Comparison of ENCODE assay signal across 10 cellular contexts in the genomic region with DNA sequence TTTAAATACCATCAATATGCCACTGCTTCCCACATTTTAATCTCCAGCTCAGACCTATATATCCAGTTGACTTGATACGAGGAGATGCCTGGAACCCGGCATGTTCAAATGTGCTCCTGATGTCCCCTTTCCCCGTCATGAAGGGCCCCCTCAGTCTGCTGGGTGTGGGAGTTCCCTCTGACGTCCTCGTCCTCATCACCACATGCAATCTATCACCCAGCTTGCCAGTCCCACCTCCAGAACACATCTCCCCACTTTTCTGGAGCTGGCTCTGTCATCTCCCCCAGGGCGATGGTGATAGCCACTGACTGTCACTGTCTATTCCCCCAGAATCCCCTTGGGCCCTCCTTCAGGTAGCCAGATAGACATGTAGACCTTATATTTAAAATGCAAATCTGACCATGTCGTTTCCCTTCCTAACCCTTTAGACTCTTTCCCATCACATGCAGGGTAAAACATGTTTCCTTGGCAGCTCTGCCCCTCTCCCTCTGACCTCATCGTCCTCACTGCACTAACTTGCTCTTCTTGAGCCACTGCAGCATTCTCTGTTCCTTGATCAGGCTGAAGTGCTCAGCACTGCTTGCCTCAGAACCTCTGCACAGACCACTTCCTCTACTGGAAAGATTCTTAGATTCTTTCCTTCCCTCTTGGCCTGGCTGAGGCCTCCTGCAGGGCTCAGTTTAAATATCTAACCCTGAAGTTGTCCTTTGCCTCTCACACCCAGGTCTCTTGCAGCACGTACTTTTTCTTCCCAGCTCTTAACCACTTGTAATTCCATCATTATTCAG. TPM values are rescaled to one million over a fixed set of nuclear protein-coding genes. Genes with fewer than 3 reads are reported as not detected.
DNase-seq lines count a peak whose midpoint lies in the region; ATAC-seq and TF ChIP-seq lines count a peak whose summit lies in the region.
"Had no signal": no experiment of that assay in that cellular context is flagged by ENCODE, and none has a peak within 500 bp of the region (broad histone marks: within the 10 kb centered on the region; RNA-seq: fewer than 3 reads in every experiment).

No MANE protein-coding gene starts in this region.

- peaks cover 3% of the 10 kb centered on the region for H3K27me3 Mint-ChIP-seq in activated CD4-positive, alpha-beta memory T cell treated with anti-CD3 and anti-CD28 coated beads, Interleukin-2, amount 10 ng/mL, durations not matched to agents 7 days and 5 days
- peaks cover 0 to 14% (median 0%) of the 10 kb centered on the region in 5 donors for H3K27me3 Mint-ChIP-seq in naive thymus-derived CD4-positive, alpha-beta T cell

- ATAC-seq in DND-41 (ENCODE audit: insufficient read depth, low read depth) (peak; percentile 80), GM19452 (IDR thresholded peaks at IDR 0.05; ENCODE audit: unreplicated experiment) (no peak)
- ATAC-seq in naive thymus-derived CD4-positive, alpha-beta T cell: peak; percentile 64

- intact Hi-C loops in naive thymus-derived CD4-positive, alpha-beta T cell (cut with micrococcal nuclease): loop anchor here (1.0 to 10.0 kb wide), 4 partner anchors 11 to 374 kb away; a partner anchor contains a TSS

- H4K20me1 ChIP-seq in DND-41 (ENCODE audit: insufficient read depth, low read length): no peaks in the 10 kb centered on the region

- H3K9me3 ChIP-seq in DND-41 (ENCODE audit: insufficient read depth, low read length, severe bottlenecking): no peaks in the 10 kb centered on the region
- no peaks in the 10 kb centered on the region for H3K9me3 ChIP-seq in KOPT-K1 (ENCODE audit: insufficient read depth, low read length, poor library complexity, severe bottlenecking)
- H3K9me3 ChIP-seq in naive thymus-derived CD4-positive, alpha-beta T cell (ENCODE audit: control insufficient read depth in 2 of 3, low read length in 3 of 3): no peaks in the 10 kb centered on the region
- H3K9me3 ChIP-seq: right atrium auricular region had no signal

- CTCF ChIA-PET in activated CD4-positive, alpha-beta memory T cell treated with anti-CD3 and anti-CD28 coated beads, Interleukin-2, amount 10 ng/mL, durations not matched to agents 7 days and 5 days (lab: Charles Lee): interaction anchor here (0.6 to 5.4 kb wide), 8 partner anchors 8 to 374 kb away, joined by 3 to 40 read pairs (median 11); no protein-coding TSS in a partner anchor
- CTCF ChIA-PET in naive thymus-derived CD4-positive, alpha-beta T cell (lab: Charles Lee): interaction anchor here (0.7 to 3.2 kb wide), 4 partner anchors 8 to 227 kb away, joined by 3 to 11 read pairs (median 4); no protein-coding TSS in a partner anchor

- no peaks in the 10 kb centered on the region for H3K9me3 Mint-ChIP-seq in activated CD4-positive, alpha-beta memory T cell treated with anti-CD3 and anti-CD28 coated beads, Interleukin-2, amount 10 ng/mL, durations not matched to agents 7 days and 5 days
- H3K9me3 Mint-ChIP-seq in naive thymus-derived CD4-positive, alpha-beta T cell: peaks cover 0 to 2% (median 0%) of the 10 kb centered on the region in 11 donors

- peaks cover 3% of the 10 kb centered on the region; the same call in 1 of the 2 replicates for H3K4me1 ChIP-seq in DND-41 (ENCODE audit: insufficient read depth, low read length)
- H3K4me1 ChIP-seq in naive thymus-derived CD4-positive, alpha-beta T cell (ENCODE audit: control insufficient read depth in 2 of 2, insufficient read depth in 2 of 2, low read length in 2 of 2): peaks cover 5 to 14% of the 10 kb centered on the region in 2 donors

- H3K36me3 ChIP-seq in DND-41 (ENCODE audit: insufficient read depth, low read length) (no peaks in the 10 kb centered on the region), KOPT-K1 (ENCODE audit: insufficient read depth, low read length) (no peaks in the 10 kb centered on the region)
- H3K36me3 ChIP-seq in naive thymus-derived CD4-positive, alpha-beta T cell (ENCODE audit: control insufficient read depth in 2 of 3, insufficient read depth in 3 of 3, low read length in 3 of 3): no peaks in the 10 kb centered on the region
- H3K36me3 ChIP-seq: right atrium auricular region had no signal

- no peaks in the 10 kb centered on the region for H3K27me3 ChIP-seq in DND-41 (ENCODE audit: insufficient read depth, low read length, poor library complexity)
- no peaks in the 10 kb centered on the region for H3K27me3 ChIP-seq in naive thymus-derived CD4-positive, alpha-beta T cell (ENCODE audit: control insufficient read depth in 2 of 2, insufficient read depth in 2 of 2, low read length in 2 of 2)
- H3K27me3 ChIP-seq: right atrium auricular region had no signal

- H3K4me3 ChIP-seq in DND-41 (ENCODE audit: low read depth in 1 of 2, low read length in 2 of 2): no peak overlapping the region
- no peak overlapping the region for H3K4me3 ChIP-seq in naive thymus-derived CD4-positive, alpha-beta T cell (ENCODE audit: low read length)
- H3K4me3 ChIP-seq: right atrium auricular region had no signal

- H3K36me3 Mint-ChIP-seq in activated CD4-positive, alpha-beta memory T cell treated with anti-CD3 and anti-CD28 coated beads, Interleukin-2, amount 10 ng/mL, durations not matched to agents 7 days and 5 days (ENCODE audit: low read depth): no peaks in the 10 kb centered on the region
- H3K36me3 Mint-ChIP-seq in naive thymus-derived CD4-positive, alpha-beta T cell: peaks cover 0 to 4% (median 0%) of the 10 kb centered on the region in 5 donors

- no peak for TF ChIP-seq CTCF in DND-41 (IDR thresholded peaks at IDR 0.05; ENCODE audit: borderline replicate concordance, extremely low read depth, low read length, poor library complexity, severe bottlenecking)

- in situ Hi-C loops in G401 (cut with HindIII; ENCODE audit: low sequenced_read_pairs): no loop called here

- DNase-seq in DND-41 (no peak), G401 (ENCODE audit: low spot score) (no peak), NCI-H1105 (lab: John Stamatoyannopoulos, UW) (no peak), NK-92 (lab: John Stamatoyannopoulos, UW; ENCODE audit: unreplicated experiment) (no peak)
- DNase-seq in activated CD4-positive, alpha-beta memory T cell treated with anti-CD3 and anti-CD28 coated beads, Interleukin-2, amount 10 ng/mL, durations not matched to agents 7 days and 5 days: peak; percentile 33
- DNase-seq in naive thymus-derived CD4-positive, alpha-beta T cell: peak in 1 of 9 donors; percentile 21
- DNase-seq: NCI-H69 had no signal

- H3K4me3 Mint-ChIP-seq in activated CD4-positive, alpha-beta memory T cell treated with anti-CD3 and anti-CD28 coated beads, Interleukin-2, amount 10 ng/mL, durations not matched to agents 7 days and 5 days: no peak overlapping the region
- peak overlapping the region; percentile 35 to 69 (median 50) for H3K4me3 Mint-ChIP-seq in naive thymus-derived CD4-positive, alpha-beta T cell

- H3K4me1 Mint-ChIP-seq in activated CD4-positive, alpha-beta memory T cell treated with anti-CD3 and anti-CD28 coated beads, Interleukin-2, amount 10 ng/mL, durations not matched to agents 7 days and 5 days: peaks cover 27% of the 10 kb centered on the region
- H3K4me1 Mint-ChIP-seq in naive thymus-derived CD4-positive, alpha-beta T cell: peaks cover 18 to 44% (median 33%) of the 10 kb centered on the region in 7 donors

- no peak overlapping the region for H3K4me2 ChIP-seq in DND-41 (ENCODE audit: insufficient read depth, low read length)

- no peak overlapping the region for H3K9ac ChIP-seq in DND-41 (ENCODE audit: low read depth, low read length)

- no peak overlapping the region for H2AFZ ChIP-seq in DND-41 (ENCODE audit: low read depth, low read length)

- H3K27ac ChIP-seq in DND-41 (ENCODE audit: low read length) (no peak overlapping the region), KOPT-K1 (ENCODE audit: low read depth, low read length, poor library complexity, severe bottlenecking) (peak overlapping the region; percentile 68)
- H3K27ac ChIP-seq in naive thymus-derived CD4-positive, alpha-beta T cell (ENCODE audit: low read depth, low read length): peak overlapping the region; percentile 1
- H3K27ac ChIP-seq: right atrium auricular region had no signal

- H3K27ac Mint-ChIP-seq in activated CD4-positive, alpha-beta memory T cell treated with anti-CD3 and anti-CD28 coated beads, Interleukin-2, amount 10 ng/mL, durations not matched to agents 7 days and 5 days: peak overlapping the region; percentile 61
- H3K27ac Mint-ChIP-seq in naive thymus-derived CD4-positive, alpha-beta T cell: peak overlapping the region; percentile 1 to 84 (median 80)

- POLR2A ChIA-PET in activated CD4-positive, alpha-beta memory T cell treated with anti-CD3 and anti-CD28 coated beads, Interleukin-2, amount 10 ng/mL, durations not matched to agents 7 days and 5 days (lab: Charles Lee): interaction anchor here (1.1 to 3.4 kb wide), 3 partner anchors 8 to 39 kb away, joined by 5 to 20 read pairs (median 10); a partner anchor contains a TSS
- POLR2A ChIA-PET in naive thymus-derived CD4-positive, alpha-beta T cell (lab: Charles Lee): interaction anchor here (1.0 to 2.1 kb wide), 2 partner anchors 11 to 39 kb away, joined by 5 to 7 read pairs; no protein-coding TSS in a partner anchor

- no peaks in the 10 kb centered on the region for H3K79me2 ChIP-seq in DND-41 (ENCODE audit: insufficient read depth, low read length)

RNA-seq across cellular contexts. Expression of a gene that starts 7.4 kb away (rescaled TPM):
- 1 to 10 TPM; 3.9 to 4.5 TPM for total RNA-seq in activated CD4-positive, alpha-beta memory T cell treated with anti-CD3 and anti-CD28 coated beads, Interleukin-2, amount 10 ng/mL, durations not matched to agents 7 days and 5 days
- 1 to 10 TPM; 5.3 to 9.6 (median 9.0) TPM for total RNA-seq in naive thymus-derived CD4-positive, alpha-beta T cell
- 1 to 10 TPM; 4.3 to 5.1 TPM for polyA plus RNA-seq in naive thymus-derived CD4-positive, alpha-beta T cell
- 13.1 and 13.6 TPM in 2 replicates for total RNA-seq in G401 (2014; rRNA removed; shearing (Covaris generic))

RNA-seq across cellular contexts. Expression of a gene that starts 51.6 kb away (rescaled TPM):
- 100 to 1,000 TPM; 189 to 192 TPM for total RNA-seq in activated CD4-positive, alpha-beta memory T cell treated with anti-CD3 and anti-CD28 coated beads, Interleukin-2, amount 10 ng/mL, durations not matched to agents 7 days and 5 days
- 100 to 1,000 TPM in 1 of 5 experiments, 10 to 100 TPM in 4; 53.8 to 219 (median 90.2) TPM for total RNA-seq in naive thymus-derived CD4-positive, alpha-beta T cell
- 100 to 1,000 TPM; 113 to 134 TPM for polyA plus RNA-seq in naive thymus-derived CD4-positive, alpha-beta T cell
- total RNA-seq in G401 (2014; rRNA removed; shearing (Covaris generic)): 244 and 260 TPM in 2 replicates
